ENCODE assay signal across 1 cellular context in genomic region chr9:5574097-5574496, GRCh38.
TF ChIP-seq lines count a peak whose summit lies in the region.

No MANE protein-coding gene starts in this region.

TF ChIP-seq in GM12878, 131 proteins besides CTCF, POLR2A, EP300 and RAD21 (continued from another document and continues in another):
- TF ChIP-seq, protein P1, sequence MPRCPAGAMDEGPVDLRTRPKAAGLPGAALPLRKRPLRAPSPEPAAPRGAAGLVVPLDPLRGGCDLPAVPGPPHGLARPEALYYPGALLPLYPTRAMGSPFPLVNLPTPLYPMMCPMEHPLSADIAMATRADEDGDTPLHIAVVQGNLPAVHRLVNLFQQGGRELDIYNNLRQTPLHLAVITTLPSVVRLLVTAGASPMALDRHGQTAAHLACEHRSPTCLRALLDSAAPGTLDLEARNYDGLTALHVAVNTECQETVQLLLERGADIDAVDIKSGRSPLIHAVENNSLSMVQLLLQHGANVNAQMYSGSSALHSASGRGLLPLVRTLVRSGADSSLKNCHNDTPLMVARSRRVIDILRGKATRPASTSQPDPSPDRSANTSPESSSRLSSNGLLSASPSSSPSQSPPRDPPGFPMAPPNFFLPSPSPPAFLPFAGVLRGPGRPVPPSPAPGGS (IDR thresholded peaks at IDR 0.05; ENCODE audit: borderline replicate concordance, insufficient read depth, low read depth, low read length, poor library complexity, severe bottlenecking): no peak
- no peak for TF ChIP-seq IKZF1 (conservative IDR thresholded peaks at IDR 0.05)
- no peak for TF ChIP-seq PML (IDR thresholded peaks at IDR 0.05; ENCODE audit: low read length)
- no peak for TF ChIP-seq BACH1 (IDR thresholded peaks at IDR 0.05; ENCODE audit: borderline replicate concordance)
- TF ChIP-seq MTA3 (IDR thresholded peaks at IDR 0.05; ENCODE audit: borderline replicate concordance, low read length): no peak
- TF ChIP-seq, protein P2, sequence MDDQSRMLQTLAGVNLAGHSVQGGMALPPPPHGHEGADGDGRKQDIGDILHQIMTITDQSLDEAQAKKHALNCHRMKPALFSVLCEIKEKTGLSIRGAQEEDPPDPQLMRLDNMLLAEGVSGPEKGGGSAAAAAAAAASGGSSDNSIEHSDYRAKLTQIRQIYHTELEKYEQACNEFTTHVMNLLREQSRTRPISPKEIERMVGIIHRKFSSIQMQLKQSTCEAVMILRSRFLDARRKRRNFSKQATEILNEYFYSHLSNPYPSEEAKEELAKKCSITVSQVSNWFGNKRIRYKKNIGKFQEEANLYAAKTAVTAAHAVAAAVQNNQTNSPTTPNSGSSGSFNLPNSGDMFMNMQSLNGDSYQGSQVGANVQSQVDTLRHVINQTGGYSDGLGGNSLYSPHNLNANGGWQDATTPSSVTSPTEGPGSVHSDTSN (IDR thresholded peaks at IDR 0.05; ENCODE audit: insufficient replicate concordance, low read depth, low read length): no peak
- no peak for TF ChIP-seq MYC (IDR thresholded peaks at IDR 0.05; ENCODE audit: insufficient read depth, insufficient read length, insufficient replicate concordance, low read length, severe bottlenecking)
- TF ChIP-seq, protein P3, sequence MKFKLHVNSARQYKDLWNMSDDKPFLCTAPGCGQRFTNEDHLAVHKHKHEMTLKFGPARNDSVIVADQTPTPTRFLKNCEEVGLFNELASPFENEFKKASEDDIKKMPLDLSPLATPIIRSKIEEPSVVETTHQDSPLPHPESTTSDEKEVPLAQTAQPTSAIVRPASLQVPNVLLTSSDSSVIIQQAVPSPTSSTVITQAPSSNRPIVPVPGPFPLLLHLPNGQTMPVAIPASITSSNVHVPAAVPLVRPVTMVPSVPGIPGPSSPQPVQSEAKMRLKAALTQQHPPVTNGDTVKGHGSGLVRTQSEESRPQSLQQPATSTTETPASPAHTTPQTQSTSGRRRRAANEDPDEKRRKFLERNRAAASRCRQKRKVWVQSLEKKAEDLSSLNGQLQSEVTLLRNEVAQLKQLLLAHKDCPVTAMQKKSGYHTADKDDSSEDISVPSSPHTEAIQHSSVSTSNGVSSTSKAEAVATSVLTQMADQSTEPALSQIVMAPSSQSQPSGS (IDR thresholded peaks at IDR 0.05; ENCODE audit: low read length): peak; percentile 66
- no peak for TF ChIP-seq MYB (IDR thresholded peaks at IDR 0.05; ENCODE audit: borderline replicate concordance, low read depth, low read length)
- TF ChIP-seq ZSCAN29 (IDR thresholded peaks at IDR 0.05): no peak
- TF ChIP-seq MTA2 (IDR thresholded peaks at IDR 0.05; ENCODE audit: low read depth): no peak
- TF ChIP-seq, protein P4, sequence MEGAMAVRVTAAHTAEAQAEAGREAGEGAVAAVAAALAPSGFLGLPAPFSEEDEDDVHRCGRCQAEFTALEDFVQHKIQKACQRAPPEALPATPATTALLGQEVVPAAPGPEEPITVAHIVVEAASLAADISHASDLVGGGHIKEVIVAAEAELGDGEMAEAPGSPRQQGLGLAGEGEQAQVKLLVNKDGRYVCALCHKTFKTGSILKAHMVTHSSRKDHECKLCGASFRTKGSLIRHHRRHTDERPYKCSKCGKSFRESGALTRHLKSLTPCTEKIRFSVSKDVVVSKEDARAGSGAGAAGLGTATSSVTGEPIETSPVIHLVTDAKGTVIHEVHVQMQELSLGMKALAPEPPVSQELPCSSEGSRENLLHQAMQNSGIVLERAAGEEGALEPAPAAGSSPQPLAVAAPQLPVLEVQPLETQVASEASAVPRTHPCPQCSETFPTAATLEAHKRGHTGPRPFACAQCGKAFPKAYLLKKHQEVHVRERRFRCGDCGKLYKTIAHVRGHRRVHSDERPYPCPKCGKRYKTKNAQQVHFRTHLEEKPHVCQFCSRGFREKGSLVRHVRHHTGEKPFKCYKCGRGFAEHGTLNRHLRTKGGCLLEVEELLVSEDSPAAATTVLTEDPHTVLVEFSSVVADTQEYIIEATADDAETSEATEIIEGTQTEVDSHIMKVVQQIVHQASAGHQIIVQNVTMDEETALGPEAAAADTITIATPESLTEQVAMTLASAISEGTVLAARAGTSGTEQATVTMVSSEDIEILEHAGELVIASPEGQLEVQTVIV (IDR thresholded peaks at IDR 0.05; ENCODE audit: borderline replicate concordance, partially characterized antibody): no peak
- no peak for TF ChIP-seq POLR2AphosphoS2 (IDR thresholded peaks at IDR 0.05; ENCODE audit: low read depth, low read length)
- TF ChIP-seq, protein P5, sequence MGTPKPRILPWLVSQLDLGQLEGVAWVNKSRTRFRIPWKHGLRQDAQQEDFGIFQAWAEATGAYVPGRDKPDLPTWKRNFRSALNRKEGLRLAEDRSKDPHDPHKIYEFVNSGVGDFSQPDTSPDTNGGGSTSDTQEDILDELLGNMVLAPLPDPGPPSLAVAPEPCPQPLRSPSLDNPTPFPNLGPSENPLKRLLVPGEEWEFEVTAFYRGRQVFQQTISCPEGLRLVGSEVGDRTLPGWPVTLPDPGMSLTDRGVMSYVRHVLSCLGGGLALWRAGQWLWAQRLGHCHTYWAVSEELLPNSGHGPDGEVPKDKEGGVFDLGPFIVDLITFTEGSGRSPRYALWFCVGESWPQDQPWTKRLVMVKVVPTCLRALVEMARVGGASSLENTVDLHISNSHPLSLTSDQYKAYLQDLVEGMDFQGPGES (IDR thresholded peaks at IDR 0.05): no peak
- no peak for TF ChIP-seq SRF (IDR thresholded peaks at IDR 0.05; ENCODE audit: low read depth in 2 of 2, low read length in 2 of 2)
- TF ChIP-seq ZNF217 (IDR thresholded peaks at IDR 0.05): no peak
- peak in 1 of 2 experiments; percentile 34; a peak in 1 of 4 replicates for TF ChIP-seq CEBPB (IDR thresholded peaks at IDR 0.05; ENCODE audit: borderline replicate concordance in 1 of 2, low read depth in 2 of 2, low read length in 2 of 2)
- TF ChIP-seq ASH2L (IDR thresholded peaks at IDR 0.05; ENCODE audit: borderline replicate concordance, low read depth): no peak
- TF ChIP-seq FOXM1 (IDR thresholded peaks at IDR 0.05; ENCODE audit: low read depth, low read length): peak; percentile 49; the same call in 1 of the 2 replicates
- TF ChIP-seq NRF1 (conservative IDR thresholded peaks at IDR 0.05; ENCODE audit: low read depth, low read length): no peak
- TF ChIP-seq MEF2A (IDR thresholded peaks at IDR 0.05; ENCODE audit: insufficient read depth, low read depth, low read length): 0 out of 2 replicates have a peak, but pooled peaks have one; percentile 13
- TF ChIP-seq BCL11A (IDR thresholded peaks at IDR 0.05; ENCODE audit: low read depth, low read length): peak; percentile 21; the same call in 1 of the 2 replicates
- TF ChIP-seq, protein P6, sequence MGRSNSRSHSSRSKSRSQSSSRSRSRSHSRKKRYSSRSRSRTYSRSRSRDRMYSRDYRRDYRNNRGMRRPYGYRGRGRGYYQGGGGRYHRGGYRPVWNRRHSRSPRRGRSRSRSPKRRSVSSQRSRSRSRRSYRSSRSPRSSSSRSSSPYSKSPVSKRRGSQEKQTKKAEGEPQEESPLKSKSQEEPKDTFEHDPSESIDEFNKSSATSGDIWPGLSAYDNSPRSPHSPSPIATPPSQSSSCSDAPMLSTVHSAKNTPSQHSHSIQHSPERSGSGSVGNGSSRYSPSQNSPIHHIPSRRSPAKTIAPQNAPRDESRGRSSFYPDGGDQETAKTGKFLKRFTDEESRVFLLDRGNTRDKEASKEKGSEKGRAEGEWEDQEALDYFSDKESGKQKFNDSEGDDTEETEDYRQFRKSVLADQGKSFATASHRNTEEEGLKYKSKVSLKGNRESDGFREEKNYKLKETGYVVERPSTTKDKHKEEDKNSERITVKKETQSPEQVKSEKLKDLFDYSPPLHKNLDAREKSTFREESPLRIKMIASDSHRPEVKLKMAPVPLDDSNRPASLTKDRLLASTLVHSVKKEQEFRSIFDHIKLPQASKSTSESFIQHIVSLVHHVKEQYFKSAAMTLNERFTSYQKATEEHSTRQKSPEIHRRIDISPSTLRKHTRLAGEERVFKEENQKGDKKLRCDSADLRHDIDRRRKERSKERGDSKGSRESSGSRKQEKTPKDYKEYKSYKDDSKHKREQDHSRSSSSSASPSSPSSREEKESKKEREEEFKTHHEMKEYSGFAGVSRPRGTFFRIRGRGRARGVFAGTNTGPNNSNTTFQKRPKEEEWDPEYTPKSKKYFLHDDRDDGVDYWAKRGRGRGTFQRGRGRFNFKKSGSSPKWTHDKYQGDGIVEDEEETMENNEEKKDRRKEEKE (IDR thresholded peaks at IDR 0.05): no peak
- TF ChIP-seq TBL1XR1 (IDR thresholded peaks at IDR 0.05; ENCODE audit: low read depth, low read length): no peak
- peak in 1 of 2 experiments; percentile 24; a peak in 1 of 4 replicates for TF ChIP-seq IKZF2 (IDR thresholded peaks at IDR 0.05)
- peak; percentile 24 for TF ChIP-seq MEF2B (IDR thresholded peaks at IDR 0.05; ENCODE audit: partially characterized antibody, poor library complexity, severe bottlenecking)
- TF ChIP-seq BRCA1 (IDR thresholded peaks at IDR 0.05; ENCODE audit: low read depth, low read length): no peak
- no peak for TF ChIP-seq ZNF687 (IDR thresholded peaks at IDR 0.05)
- no peak for TF ChIP-seq NR2C2 (IDR thresholded peaks at IDR 0.05; ENCODE audit: borderline replicate concordance, control insufficient read depth, insufficient read length, low read depth)
- peak; percentile 58; the same call in 1 of the 2 replicates for TF ChIP-seq ATF7 (IDR thresholded peaks at IDR 0.05; ENCODE audit: low read depth)
- TF ChIP-seq CHD2 (IDR thresholded peaks at IDR 0.05; ENCODE audit: borderline replicate concordance, low read depth, low read length): no peak
- TF ChIP-seq PKNOX1 (IDR thresholded peaks at IDR 0.05): no peak
- TF ChIP-seq, protein P7, sequence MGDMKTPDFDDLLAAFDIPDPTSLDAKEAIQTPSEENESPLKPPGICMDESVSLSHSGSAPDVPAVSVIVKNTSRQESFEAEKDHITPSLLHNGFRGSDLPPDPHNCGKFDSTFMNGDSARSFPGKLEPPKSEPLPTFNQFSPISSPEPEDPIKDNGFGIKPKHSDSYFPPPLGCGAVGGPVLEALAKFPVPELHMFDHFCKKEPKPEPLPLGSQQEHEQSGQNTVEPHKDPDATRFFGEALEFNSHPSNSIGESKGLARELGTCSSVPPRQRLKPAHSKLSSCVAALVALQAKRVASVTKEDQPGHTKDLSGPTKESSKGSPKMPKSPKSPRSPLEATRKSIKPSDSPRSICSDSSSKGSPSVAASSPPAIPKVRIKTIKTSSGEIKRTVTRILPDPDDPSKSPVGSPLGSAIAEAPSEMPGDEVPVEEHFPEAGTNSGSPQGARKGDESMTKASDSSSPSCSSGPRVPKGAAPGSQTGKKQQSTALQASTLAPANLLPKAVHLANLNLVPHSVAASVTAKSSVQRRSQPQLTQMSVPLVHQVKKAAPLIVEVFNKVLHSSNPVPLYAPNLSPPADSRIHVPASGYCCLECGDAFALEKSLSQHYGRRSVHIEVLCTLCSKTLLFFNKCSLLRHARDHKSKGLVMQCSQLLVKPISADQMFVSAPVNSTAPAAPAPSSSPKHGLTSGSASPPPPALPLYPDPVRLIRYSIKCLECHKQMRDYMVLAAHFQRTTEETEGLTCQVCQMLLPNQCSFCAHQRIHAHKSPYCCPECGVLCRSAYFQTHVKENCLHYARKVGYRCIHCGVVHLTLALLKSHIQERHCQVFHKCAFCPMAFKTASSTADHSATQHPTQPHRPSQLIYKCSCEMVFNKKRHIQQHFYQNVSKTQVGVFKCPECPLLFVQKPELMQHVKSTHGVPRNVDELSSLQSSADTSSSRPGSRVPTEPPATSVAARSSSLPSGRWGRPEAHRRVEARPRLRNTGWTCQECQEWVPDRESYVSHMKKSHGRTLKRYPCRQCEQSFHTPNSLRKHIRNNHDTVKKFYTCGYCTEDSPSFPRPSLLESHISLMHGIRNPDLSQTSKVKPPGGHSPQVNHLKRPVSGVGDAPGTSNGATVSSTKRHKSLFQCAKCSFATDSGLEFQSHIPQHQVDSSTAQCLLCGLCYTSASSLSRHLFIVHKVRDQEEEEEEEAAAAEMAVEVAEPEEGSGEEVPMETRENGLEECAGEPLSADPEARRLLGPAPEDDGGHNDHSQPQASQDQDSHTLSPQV (IDR thresholded peaks at IDR 0.05): no peak
- no peak for TF ChIP-seq ETV6 (conservative IDR thresholded peaks at IDR 0.05 in 1 of 2, IDR thresholded peaks at IDR 0.05 in 1 of 2; ENCODE audit: borderline replicate concordance in 1 of 2, low read depth in 1 of 2)
- no peak for TF ChIP-seq YY1 (IDR thresholded peaks at IDR 0.05; ENCODE audit: low read depth, low read length)
- no peak for TF ChIP-seq EED (IDR thresholded peaks at IDR 0.05; ENCODE audit: low read depth)
